Comparison of ENCODE assay signal across 1 cellular context in the genomic region with DNA sequence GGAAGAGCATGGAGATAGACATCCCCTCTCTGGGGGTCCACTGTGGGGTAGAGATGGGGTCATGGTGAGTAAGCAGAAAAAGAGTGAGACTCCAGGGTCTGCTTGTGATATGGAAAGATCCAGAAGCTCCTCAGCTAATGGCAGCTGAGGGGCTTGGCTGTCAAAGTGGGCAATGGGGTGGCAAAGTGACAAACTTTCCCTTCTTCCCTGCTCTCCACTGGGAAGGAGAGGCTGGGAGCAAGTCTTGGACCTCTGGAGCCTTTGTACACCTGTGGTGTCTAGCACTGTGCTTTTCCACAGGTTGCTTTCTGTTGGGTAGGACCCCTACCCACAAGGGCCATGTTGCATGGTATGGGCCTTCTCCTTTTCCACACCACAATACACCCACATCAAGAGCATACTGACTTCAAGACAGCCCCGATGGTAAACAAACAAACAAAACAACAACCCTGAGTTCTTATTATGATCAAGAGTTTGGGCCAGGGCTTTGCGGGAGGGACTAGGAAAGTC.
TF ChIP-seq lines count a peak whose summit lies in the region.

No MANE protein-coding gene starts in this region.

TF ChIP-seq in IMR-90, 13 proteins besides CTCF, POLR2A, EP300 and RAD21 (continued from another document):
- TF ChIP-seq ELK1 (IDR thresholded peaks at IDR 0.05; ENCODE audit: borderline replicate concordance, low read depth, low read length) (no peak), MAFK (IDR thresholded peaks at IDR 0.05; ENCODE audit: low read depth, low read length) (no peak), MXI1 (IDR thresholded peaks at IDR 0.05; ENCODE audit: borderline replicate concordance, low read depth, low read length) (no peak), MAZ (IDR thresholded peaks at IDR 0.05; ENCODE audit: borderline replicate concordance, low read depth, low read length) (no peak), CEBPB (IDR thresholded peaks at IDR 0.05; ENCODE audit: low read depth, low read length) (no peak), BHLHE40 (IDR thresholded peaks at IDR 0.05; ENCODE audit: low read depth, low read length) (no peak), CHD1 (IDR thresholded peaks at IDR 0.05; ENCODE audit: low read depth, low read length) (no peak)
- TF ChIP-seq, protein P1, sequence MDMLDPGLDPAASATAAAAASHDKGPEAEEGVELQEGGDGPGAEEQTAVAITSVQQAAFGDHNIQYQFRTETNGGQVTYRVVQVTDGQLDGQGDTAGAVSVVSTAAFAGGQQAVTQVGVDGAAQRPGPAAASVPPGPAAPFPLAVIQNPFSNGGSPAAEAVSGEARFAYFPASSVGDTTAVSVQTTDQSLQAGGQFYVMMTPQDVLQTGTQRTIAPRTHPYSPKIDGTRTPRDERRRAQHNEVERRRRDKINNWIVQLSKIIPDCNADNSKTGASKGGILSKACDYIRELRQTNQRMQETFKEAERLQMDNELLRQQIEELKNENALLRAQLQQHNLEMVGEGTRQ (IDR thresholded peaks at IDR 0.05; ENCODE audit: low read depth, low read length), result no peak
